ENCODE assay signal across 8 cellular contexts in the genomic region with DNA sequence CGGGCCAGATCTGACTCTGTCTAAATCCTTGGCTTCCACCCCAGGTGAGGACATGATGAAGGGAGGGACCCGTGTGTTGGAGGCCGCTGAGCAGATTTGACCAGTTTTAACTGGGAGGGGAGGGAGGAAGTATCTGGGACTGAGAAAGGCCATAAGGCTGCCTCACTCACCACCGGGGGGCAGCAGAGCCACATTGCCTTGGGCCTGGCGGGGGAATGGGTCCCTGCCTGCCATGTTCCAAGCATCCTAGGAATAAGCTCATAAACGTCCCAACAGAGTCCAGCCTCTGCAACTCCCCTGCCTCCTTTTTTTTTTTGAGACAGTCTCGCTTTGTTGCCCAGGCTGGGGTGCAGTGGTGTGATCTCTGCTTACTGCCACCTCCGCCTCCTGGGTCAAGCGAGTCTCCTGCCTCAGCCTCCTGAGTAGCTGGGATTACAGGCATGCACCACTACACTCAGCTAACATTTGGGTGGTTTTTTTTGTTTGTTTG. TPM values are rescaled to one million over a fixed set of nuclear protein-coding genes. Genes with fewer than 3 reads are reported as not detected.
A peak's percentile ranks its signal among the peaks of the same experiment; 100 is the strongest.
DNase-seq lines count a peak whose midpoint lies in the region; ATAC-seq and TF ChIP-seq lines count a peak whose summit lies in the region.

No MANE protein-coding gene starts in this region.

- no peak for DNase-seq in AG04450 (ENCODE audit: low read depth, low spot score)
- peak; percentile 62 for DNase-seq in NCI-H226
- peak; percentile 74 for DNase-seq in activated CD4-positive, CD25-positive, alpha-beta regulatory T cell treated with anti-CD3 and anti-CD28 coated beads, Interleukin-2, amount 50 U/mL, for 72 hours
- peak in 60 of 61 donors; percentile 4 to 89 (median 74) for DNase-seq in caudate nucleus (lab: John Stamatoyannopoulos, UW)
- DNase-seq in kidney glomerular epithelial cell (lab: John Stamatoyannopoulos, UW) = peak; percentile 44
- peak; percentile 75 to 82 for DNase-seq in stimulated activated CD4-positive, alpha-beta T cell treated with anti-CD3 and anti-CD28 coated beads, Interleukin-2, amount 100 ng/mL, for 48 hours

- peak; percentile 96 for TF ChIP-seq CTCF in AG04450 (IDR thresholded peaks at IDR 0.05; ENCODE audit: low read depth, low read length)

- ATAC-seq in GM21576 (IDR thresholded peaks at IDR 0.05; ENCODE audit: unreplicated experiment) = peak; percentile 33
- ATAC-seq in HG02938 (IDR thresholded peaks at IDR 0.05; ENCODE audit: unreplicated experiment) = no peak

- H3K27me3 ChIP-seq in AG04450 (ENCODE audit: control insufficient read depth, insufficient read depth, low read length) = peaks cover 3% of the 10 kb centered on the region

- no peak overlapping the region for H3K4me3 ChIP-seq in AG04450 (ENCODE audit: low read depth, low read length)

- POLR2A ChIA-PET in AG04450 (lab: Yijun Ruan, JAX) = interaction anchor here (0.7 to 1.0 kb wide), 2 partner anchors 168 to 717 kb away, joined by 3 to 4 read pairs; a partner anchor contains a TSS

- no peaks in the 10 kb centered on the region; the same call in 1 of the 2 replicates for H3K9me3 ChIP-seq in AG04450 (ENCODE audit: control insufficient read depth, insufficient read depth, low read length)

- H3K27ac ChIP-seq in AG04450 (ENCODE audit: low read depth, low read length) (no peak overlapping the region), caudate nucleus (ENCODE audit: low read depth, low read length) (peak overlapping the region; percentile 58)

- CTCF ChIA-PET in AG04450 (lab: Charles Lee) = interaction anchor here (0.6 to 2.4 kb wide), 38 partner anchors 9 to 209 kb away, joined by 3 to 28 read pairs (median 5); a partner anchor contains a TSS

RNA-seq across cellular contexts. Expression of a gene that starts 15.5 kb away (rescaled TPM):
- polyA plus RNA-seq in AG04450 (2011; rRNA removed) = 2.1 and 2.5 TPM in 2 replicates
- 4.1 and 6.8 TPM in 2 replicates for polyA minus RNA-seq in AG04450 (2011; rRNA and poly(A)+ RNA removed)

RNA-seq across cellular contexts. Expression of a gene that starts 26.3 kb away (rescaled TPM):
- polyA plus RNA-seq in AG04450 (2011; rRNA removed) = 0.05 and 0.14 TPM in 2 replicates
- not detected in 2 replicates for polyA minus RNA-seq in AG04450 (2011; rRNA and poly(A)+ RNA removed)

RNA-seq across cellular contexts. Expression of a gene that starts 39.9 kb away (rescaled TPM):
- 19.7 and 23.3 TPM in 2 replicates for polyA plus RNA-seq in AG04450 (2011; rRNA removed)
- 11.5 and 12.1 TPM in 2 replicates for polyA minus RNA-seq in AG04450 (2011; rRNA and poly(A)+ RNA removed)
